Comparison of ENCODE assay signal across 24 cellular contexts in genomic region chr6:74434165-74434564, GRCh38.
DNase-seq lines count a peak whose midpoint lies in the region; ATAC-seq, FAIRE-seq and TF ChIP-seq lines count a peak whose summit lies in the region.
"Had no signal": no experiment of that assay in that cellular context is flagged by ENCODE, and none has a peak within 500 bp of the region (broad histone marks: within the 10 kb centered on the region; RNA-seq: fewer than 3 reads in every experiment).

No MANE protein-coding gene starts in this region.

- H3K4me3 ChIP-seq in esophagus muscularis mucosa: no peak overlapping the region
- no peak overlapping the region for H3K4me3 ChIP-seq in fibroblast of the aortic adventitia (ENCODE audit: low read depth, low read length)
- no peak overlapping the region for H3K4me3 ChIP-seq in osteoblast (ENCODE audit: insufficient read depth, low read length)
- no peak overlapping the region for H3K4me3 ChIP-seq in aorta (ENCODE audit: low read length in 2 of 2)
- H3K4me3 ChIP-seq in HAP-1: no peak overlapping the region
- H3K4me3 ChIP-seq: A549; BLaER1 treated with 17β-estradiol and CSF1 and Interleukin-3, amounts not matched to agents 10 nM and 100 nM; GM12878 had no signal

- TF ChIP-seq EP300 in esophagus muscularis mucosa (IDR thresholded peaks at IDR 0.05): no peak

- H3K36me3 ChIP-seq in esophagus muscularis mucosa (no peaks in the 10 kb centered on the region), osteoblast (ENCODE audit: insufficient read depth, low read length) (no peaks in the 10 kb centered on the region), aorta (ENCODE audit: control insufficient read depth in 1 of 2, insufficient read depth in 2 of 2, low read length in 1 of 2) (no peaks in the 10 kb centered on the region), HAP-1 (replicated peaks) (no peaks in the 10 kb centered on the region)
- H3K36me3 ChIP-seq: BE2C; BLaER1 treated with 17β-estradiol and CSF1 and Interleukin-3, amounts not matched to agents 10 nM and 100 nM had no signal

- no peaks in the 10 kb centered on the region for H3K9me3 ChIP-seq in esophagus muscularis mucosa
- H3K9me3 ChIP-seq in osteoblast (ENCODE audit: low read depth, low read length): no peaks in the 10 kb centered on the region
- no peaks in the 10 kb centered on the region for H3K9me3 ChIP-seq in aorta (ENCODE audit: control insufficient read depth, low read length)
- H3K9me3 ChIP-seq in HAP-1: no peaks in the 10 kb centered on the region
- H3K9me3 ChIP-seq: A549, BE2C had no signal

- intact Hi-C loops in esophagus muscularis mucosa (cut with DNase I) (no loop called here), aorta (cut with DNase I) (no loop called here)

- in situ Hi-C loops in HAP-1 (cut with MboI; ENCODE audit: low sequenced_read_pairs): no loop called here

- ATAC-seq in aorta (ENCODE audit: low FRiP score): peak; percentile 38
- ATAC-seq: A549, GM12878 had no signal

- FAIRE-seq in GM19239 (lab: Jason Lieb, UNC): no peak
- FAIRE-seq: A549, D721Med, GM12878, H54 had no signal

- H3K4me1 ChIP-seq in esophagus muscularis mucosa (peaks cover 0 to 44% (median 31%) of the 10 kb centered on the region in 4 donors), osteoblast (ENCODE audit: insufficient read depth, low read length) (no peaks in the 10 kb centered on the region), aorta (ENCODE audit: control insufficient read depth in 1 of 2, insufficient read depth in 2 of 2, low read length in 2 of 2) (peaks cover 0 to 4% of the 10 kb centered on the region in 2 donors), HAP-1 (no peaks in the 10 kb centered on the region)
- H3K4me1 ChIP-seq: A549; BE2C; BLaER1 treated with 17β-estradiol and CSF1 and Interleukin-3, amounts not matched to agents 10 nM and 100 nM had no signal

- DNase-seq in esophagus muscularis mucosa (ENCODE audit: extremely low spot score) (no peak), fibroblast of the aortic adventitia (ENCODE audit: low read depth) (peak; percentile 35), osteoblast (ENCODE audit: insufficient read length, low spot score, missing footprints) (peak; percentile 5), aorta (no peak), T-helper 2 cell (no peak), HAP-1 (ENCODE audit: low spot score in 2 of 2) (no peak), GM19239 (ENCODE audit: insufficient read length, low spot score) (no peak)
- DNase-seq: 8988T; ACHN; AML-193; BE2C; CD4-positive, alpha-beta T cell; CD8-positive, alpha-beta memory T cell; DMS 273 treated with DMSO at 0.1 percent for 48 hours; DMS79; EL; GDM1; GOT3; HCEC 1CT had no signal

- H3K27ac ChIP-seq in esophagus muscularis mucosa (replicated peaks in 1 of 4) (peak overlapping the region; percentile 43 to 55 (median 50)), osteoblast (ENCODE audit: low read depth, low read length) (no peak overlapping the region), aorta (ENCODE audit: low read depth in 1 of 2, low read length in 2 of 2) (no peak overlapping the region)
- H3K27ac ChIP-seq: A549; BLaER1 treated with 17β-estradiol and CSF1 and Interleukin-3, amounts not matched to agents 10 nM and 100 nM had no signal

- no peaks in the 10 kb centered on the region for H4K20me1 ChIP-seq in osteoblast (ENCODE audit: insufficient read depth, low read length)
- H4K20me1 ChIP-seq: BLaER1 treated with 17β-estradiol and CSF1 and Interleukin-3, amounts not matched to agents 10 nM and 100 nM had no signal

- H3K27me3 ChIP-seq in esophagus muscularis mucosa (no peaks in the 10 kb centered on the region), osteoblast (ENCODE audit: insufficient read depth, low read length) (no peaks in the 10 kb centered on the region), aorta (ENCODE audit: control insufficient read depth in 1 of 2, insufficient read depth in 2 of 2, low read length in 1 of 2) (no peaks in the 10 kb centered on the region), HAP-1 (ENCODE audit: low read depth) (no peaks in the 10 kb centered on the region)
- H3K27me3 ChIP-seq: BE2C; BLaER1 treated with 17β-estradiol and CSF1 and Interleukin-3, amounts not matched to agents 10 nM and 100 nM had no signal

- no peak overlapping the region for H3K4me2 ChIP-seq in osteoblast (ENCODE audit: insufficient read depth, low read length)
- H3K4me2 ChIP-seq: A549; BLaER1 treated with 17β-estradiol and CSF1 and Interleukin-3, amounts not matched to agents 10 nM and 100 nM had no signal

- no peak overlapping the region for H2AFZ ChIP-seq in osteoblast (ENCODE audit: low read length)

- H3K79me2 ChIP-seq in osteoblast (ENCODE audit: insufficient read depth, low read length): no peaks in the 10 kb centered on the region

- no peak for TF ChIP-seq CTCF in esophagus muscularis mucosa (IDR thresholded peaks at IDR 0.05)
- TF ChIP-seq CTCF in fibroblast of the aortic adventitia (IDR thresholded peaks at IDR 0.05; ENCODE audit: insufficient read depth, low read length): no peak
- TF ChIP-seq CTCF in osteoblast (IDR thresholded peaks at IDR 0.05; ENCODE audit: extremely low read depth, low read depth, low read length): no peak

- TF ChIP-seq POLR2A in esophagus muscularis mucosa (IDR thresholded peaks at IDR 0.05; ENCODE audit: low read depth): no peak

Comparison
In these comparisons a context has a peak if more than half of its experiments do, and no peak if none do; other contexts are left out.
1. DNase-seq: peak in fibroblast of the aortic adventitia (single experiment) and osteoblast (single experiment); none in esophagus muscularis mucosa (single experiment), aorta (0 of 2), T-helper 2 cell (0 of 5), HAP-1 (0 of 2) and GM19239 (single experiment).
2. H3K27ac ChIP-seq: peak in esophagus muscularis mucosa (4 of 4); none in osteoblast (single experiment) and aorta (0 of 2).